Comparison of ENCODE assay signal across 8 cellular contexts in the genomic region with DNA sequence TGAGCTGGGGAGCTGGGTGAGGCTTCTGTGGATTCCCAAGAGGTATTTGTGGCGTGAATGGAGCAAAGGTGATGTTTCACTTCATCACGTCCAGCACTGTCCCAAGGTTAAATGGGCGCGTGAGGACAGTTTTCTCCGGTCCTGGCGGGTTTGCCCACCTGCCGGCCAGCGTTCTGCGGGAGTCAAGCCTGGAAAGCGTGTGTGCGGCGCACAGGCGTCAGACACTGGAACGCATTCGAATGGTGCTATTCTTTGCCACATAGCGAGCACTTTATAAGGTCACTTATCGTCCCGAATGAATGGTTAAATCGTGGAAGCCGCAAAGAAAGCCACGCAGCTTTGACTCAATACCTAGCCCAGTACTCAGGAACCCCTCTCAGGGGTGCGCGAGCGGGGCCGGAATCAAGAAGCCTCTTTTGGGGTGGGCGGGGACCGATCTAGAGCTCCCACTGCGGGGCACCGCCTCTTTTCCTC. TPM values are rescaled to one million over a fixed set of nuclear protein-coding genes. Genes with fewer than 3 reads are reported as not detected.
DNase-seq lines count a peak whose midpoint lies in the region; ATAC-seq and TF ChIP-seq lines count a peak whose summit lies in the region.

No MANE protein-coding gene starts in this region.

- no peaks in the 10 kb centered on the region for H3K27me3 Mint-ChIP-seq in Caco-2 (ENCODE audit: insufficient read depth, unreplicated experiment)

- DNase-seq in Caco-2 (no peak), omental fat pad (ENCODE audit: low spot score) (no peak), GM10266 (ENCODE audit: extremely low spot score) (no peak), pons (ENCODE audit: low spot score) (no peak), iPS-NIHi7 (ENCODE audit: extremely low spot score) (no peak), posterior vena cava (ENCODE audit: low spot score) (no peak)

- no peaks in the 10 kb centered on the region for H3F3A ChIP-seq in Loucy (ENCODE audit: low read depth)

- H3K27ac Mint-ChIP-seq in Caco-2 (ENCODE audit: unreplicated experiment) = peak overlapping the region; percentile 37

- peak overlapping the region; percentile 79 for H2AFZ ChIP-seq in Loucy (ENCODE audit: low read length)

- H3K9me3 Mint-ChIP-seq in Caco-2 (ENCODE audit: unreplicated experiment) = no peaks in the 10 kb centered on the region

- H3K9me3 ChIP-seq in Caco-2 (no peaks in the 10 kb centered on the region), Loucy (ENCODE audit: insufficient read depth, low read depth, low read length) (no peaks in the 10 kb centered on the region), endocrine pancreas (ENCODE audit: control insufficient read depth, low read length) (no peaks in the 10 kb centered on the region)

- H3K79me2 ChIP-seq in Loucy (ENCODE audit: insufficient read depth, low read length) = peaks cover 45% of the 10 kb centered on the region

- H4K20me1 ChIP-seq in Loucy (ENCODE audit: insufficient read depth, low read length, poor library complexity, severe bottlenecking) = peaks cover 28% of the 10 kb centered on the region

- peaks cover 20% of the 10 kb centered on the region for H3K4me1 ChIP-seq in Caco-2
- H3K4me1 ChIP-seq in Loucy (ENCODE audit: insufficient read depth, low read length, poor library complexity, severe bottlenecking) = peaks cover 30% of the 10 kb centered on the region
- H3K4me1 ChIP-seq in endocrine pancreas (ENCODE audit: control insufficient read depth, insufficient read depth, low read length) = peaks cover 13% of the 10 kb centered on the region

- peak overlapping the region; percentile 75 for H3K4me3 Mint-ChIP-seq in Caco-2 (ENCODE audit: unreplicated experiment)

- H3K4me3 ChIP-seq in Caco-2 (ENCODE audit: low read depth, low read length) = peak overlapping the region; percentile 93
- peak overlapping the region; percentile 64 for H3K4me3 ChIP-seq in Loucy (ENCODE audit: low read length, poor library complexity, severe bottlenecking)
- H3K4me3 ChIP-seq in endocrine pancreas (ENCODE audit: control insufficient read depth, insufficient read depth, low read length) = peak overlapping the region; percentile 35

- peak overlapping the region; percentile 73 for H3K4me2 ChIP-seq in Loucy (ENCODE audit: low read depth, low read length, poor library complexity, severe bottlenecking)

- H3K36me3 ChIP-seq in Caco-2 (ENCODE audit: control insufficient read depth, insufficient read depth, low read length) (no peaks in the 10 kb centered on the region), Loucy (ENCODE audit: insufficient read depth, low read length) (peaks cover 6% of the 10 kb centered on the region), endocrine pancreas (ENCODE audit: control insufficient read depth, insufficient read depth, low read length) (no peaks in the 10 kb centered on the region)

- H3K9ac ChIP-seq in Loucy (ENCODE audit: low read depth, low read length, poor library complexity, severe bottlenecking) = no peak overlapping the region
- H3K9ac ChIP-seq in endocrine pancreas (ENCODE audit: control insufficient read depth, insufficient read depth, low read length) = peak overlapping the region; percentile 15

- H3K36me3 Mint-ChIP-seq in Caco-2 (ENCODE audit: insufficient read depth, unreplicated experiment) = peaks cover 45% of the 10 kb centered on the region

- POLR2A ChIA-PET in Caco-2 (lab: Charles Lee) = interaction anchor here (0.6 to 1.5 kb wide), 6 partner anchors 28 to 238 kb away, joined by 3 to 18 read pairs (median 4); a partner anchor contains a TSS

- CTCF ChIA-PET in Caco-2 (lab: Charles Lee) = interaction anchor here (0.5 to 1.8 kb wide), 22 partner anchors 12 to 554 kb away, joined by 3 to 14 read pairs (median 4); a partner anchor contains a TSS

- no TSS peak for BruUV-seq in Caco-2 (replicated peaks; lab: Mats Ljungman, UMichigan)

- H3K4me1 Mint-ChIP-seq in Caco-2 (ENCODE audit: low read depth, unreplicated experiment) = peaks cover 22% of the 10 kb centered on the region

- H3K27me3 ChIP-seq in Caco-2 (replicated peaks; ENCODE audit: control insufficient read depth, insufficient read depth, low read length) (no peaks in the 10 kb centered on the region), Loucy (ENCODE audit: insufficient read depth, low read length, poor library complexity, severe bottlenecking) (peaks cover 4% of the 10 kb centered on the region), endocrine pancreas (ENCODE audit: control insufficient read depth, insufficient read depth, low read length) (no peaks in the 10 kb centered on the region)

- ATAC-seq in omental fat pad (ENCODE audit: low FRiP score) = peak; percentile 1

- H3K9me2 ChIP-seq in Loucy (replicated peaks; ENCODE audit: low read depth, low read length) = no peaks in the 10 kb centered on the region

- intact Hi-C loops in Caco-2 (cut with micrococcal nuclease; ENCODE audit: unreplicated experiment) (loop anchor here (5.0 kb wide), 3 partner anchors 47 to 192 kb away; a partner anchor contains a TSS), posterior vena cava (cut with DNase I) (no loop called here)

- TF ChIP-seq CTCF in Caco-2 (IDR thresholded peaks at IDR 0.05; ENCODE audit: insufficient read depth in 1 of 2, low read depth in 1 of 2, low read length in 1 of 2, severe bottlenecking in 1 of 2, unreplicated experiment in 1 of 2) (no peak), Loucy (conservative IDR thresholded peaks at IDR 0.05; ENCODE audit: low read length) (peak; percentile 78; the same call in 1 of the 2 replicates), omental fat pad (IDR thresholded peaks at IDR 0.05) (peak in 1 of 3 donors; percentile 59), GM10266 (IDR thresholded peaks at IDR 0.05; ENCODE audit: control insufficient read depth, insufficient read depth, low read depth, missing control alignments) (no peak)

RNA-seq across cellular contexts. Expression of a gene that starts 0.4 kb away (rescaled TPM):
- total RNA-seq in Caco-2 (2022) (198 and 208 TPM in 2 replicates), omental fat pad (100 to 1,000 TPM in 1 of 4 donors, 10 to 100 TPM in 3; 58.2 to 114 (median 67.0) TPM), posterior vena cava (10 to 100 TPM; 50.1 to 57.0 TPM)

RNA-seq across cellular contexts. Expression of a gene that starts 42.9 kb away (rescaled TPM):
- 6.6 and 7.3 TPM in 2 replicates for total RNA-seq in Caco-2 (2022)
- 1 to 10 TPM; 1.1 to 2.6 (median 1.8) TPM for total RNA-seq in omental fat pad
- 1 to 10 TPM in 1 of 2 donors, under 1 TPM in 1; 0.93 to 1.3 TPM for total RNA-seq in posterior vena cava

Comparison
In these comparisons a context has a peak if more than half of its experiments do, and no peak if none do; other contexts are left out.
1. H3K4me3 ChIP-seq: peak in every context shown above with its lines; median percentile 93 in Caco-2; 64 in Loucy; 35 in endocrine pancreas.